ENCODE assay signal across 1 cellular context in genomic region chr3:25266677-25267076, GRCh38.
TF ChIP-seq lines count a peak whose summit lies in the region.

No MANE protein-coding gene starts in this region.

TF ChIP-seq in GM23338, 12 proteins besides CTCF, POLR2A, EP300 and RAD21:
- TF ChIP-seq ZNF462 (CRISPR knock-in tag; IDR thresholded peaks at IDR 0.05) (no peak), JUNB (IDR thresholded peaks at IDR 0.05; ENCODE audit: unreplicated experiment) (no peak), ZNF114 (CRISPR knock-in tag; IDR thresholded peaks at IDR 0.05) (no peak), EZH2 (IDR thresholded peaks at IDR 0.05; ENCODE audit: low read depth, unreplicated experiment) (no peak), NANOG (IDR thresholded peaks at IDR 0.05; ENCODE audit: borderline replicate concordance) (no peak), ZNF331 (CRISPR knock-in tag; IDR thresholded peaks at IDR 0.05; ENCODE audit: low read depth) (no peak), CREB1 (CRISPR knock-in tag; IDR thresholded peaks at IDR 0.05; ENCODE audit: low read depth) (no peak), REST (IDR thresholded peaks at IDR 0.05; ENCODE audit: unreplicated experiment) (no peak), ETS1 (IDR thresholded peaks at IDR 0.05) (no peak), STAT1 (IDR thresholded peaks at IDR 0.05; ENCODE audit: unreplicated experiment) (no peak), POLR2AphosphoS5 (IDR thresholded peaks at IDR 0.05; ENCODE audit: low read depth) (no peak), EZH2phosphoT487 (IDR thresholded peaks at IDR 0.05; ENCODE audit: unreplicated experiment) (no peak)
TF ChIP-seq in GM23338: peak in this region for 0.
